In the genomic region with DNA sequence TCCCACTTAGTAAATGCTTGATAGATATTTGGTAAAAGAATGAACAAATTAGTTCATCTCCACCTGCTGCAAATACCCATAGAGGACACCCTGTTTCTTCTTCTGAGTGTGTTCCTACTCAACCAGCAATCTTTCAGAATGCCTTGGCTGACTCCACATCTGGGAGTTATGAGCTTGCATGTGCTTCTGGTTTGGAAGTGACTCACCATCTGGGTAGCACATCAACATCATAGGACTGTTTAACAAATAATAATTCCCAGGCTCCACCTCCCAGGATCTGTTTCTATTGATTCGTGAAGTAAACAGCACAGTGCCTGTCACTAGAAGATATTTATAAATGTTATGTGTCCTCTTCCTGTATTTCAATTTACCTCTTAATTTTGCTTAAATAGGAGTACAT, we compare ENCODE assay signal across 28 cellular contexts.
DNase-seq lines count a peak whose midpoint lies in the region; TF ChIP-seq lines count a peak whose summit lies in the region.
"Had no signal": no experiment of that assay in that cellular context is flagged by ENCODE, and none has a peak within 500 bp of the region (broad histone marks: within the 10 kb centered on the region; RNA-seq: fewer than 3 reads in every experiment).

No MANE protein-coding gene starts in this region.

- no peaks in the 10 kb centered on the region for H3K27me3 ChIP-seq in brain microvascular endothelial cell (replicated peaks)
- no peaks in the 10 kb centered on the region for H3K27me3 ChIP-seq in fibroblast of lung (ENCODE audit: control insufficient read depth, insufficient read depth, low read length)
- H3K27me3 ChIP-seq: BLaER1, thyroid gland had no signal

- no peak overlapping the region for H3K4me2 ChIP-seq in fibroblast of lung (ENCODE audit: extremely low read depth, insufficient read depth, low read length)
- H3K4me2 ChIP-seq: BLaER1 had no signal

- no peaks in the 10 kb centered on the region for H4K20me1 ChIP-seq in fibroblast of lung (ENCODE audit: control insufficient read depth, extremely low read depth, insufficient read depth, low read length)
- H4K20me1 ChIP-seq: BLaER1 had no signal

- H3K36me3 ChIP-seq in brain microvascular endothelial cell (replicated peaks) (no peaks in the 10 kb centered on the region), fibroblast of lung (ENCODE audit: control insufficient read depth, insufficient read depth, low read length) (no peaks in the 10 kb centered on the region)
- H3K36me3 ChIP-seq: BLaER1, thyroid gland had no signal

- no peaks in the 10 kb centered on the region for H3K79me2 ChIP-seq in fibroblast of lung (ENCODE audit: control insufficient read depth, insufficient read depth, low read length)

- H3K27ac ChIP-seq in brain microvascular endothelial cell (no peak overlapping the region), fibroblast of lung (ENCODE audit: insufficient read depth, low read length) (no peak overlapping the region)
- H3K27ac ChIP-seq: BLaER1, thyroid gland had no signal

- no peak overlapping the region for H2AFZ ChIP-seq in fibroblast of lung (ENCODE audit: low read length)

- in situ Hi-C loops in brain microvascular endothelial cell (cut with HindIII; ENCODE audit: low pct_ligation_motif_present, low sequenced_read_pairs) = no loop called here

- DNase-seq in GM04504 (ENCODE audit: low read depth) (peak; percentile 41), brain microvascular endothelial cell (peak; percentile 17), fibroblast of lung (ENCODE audit: low read depth in 2 of 2) (peak; percentile 1 to 45), renal cortical epithelial cell (ENCODE audit: low read depth) (peak; percentile 14), GF-D8 (lab: John Stamatoyannopoulos, UW) (no peak), DMS53 treated with DMSO at 0.1 percent for 48 hours (lab: John Stamatoyannopoulos, UW; ENCODE audit: unreplicated experiment) (no peak), globus pallidus (ENCODE audit: low spot score) (no peak), anterior cingulate cortex (lab: John Stamatoyannopoulos, UW) (no peak)
- DNase-seq: activated CD4-positive, alpha-beta T cell treated with anti-CD3 and anti-CD28 coated beads for 1 hour; activated CD8-positive, alpha-beta T cell treated with anti-CD3 and anti-CD28 coated beads, Interleukin-2, amount 10 ng/mL, durations not matched to agents 7 days and 5 days; activated effector memory CD4-positive, alpha-beta T cell treated with Interleukin-2 at 50 U/mL for 16 hours; activated naive CD8-positive, alpha-beta T cell treated with anti-CD3 and anti-CD28 coated beads for 36 hours; cerebellar nuclear complex; DMS53; effector CD4-positive, alpha-beta T cell; H7; KBM-7; kidney; MM.1S; NCI-H1417; NCI-H2029 treated with DMSO at 0.1 percent for 48 hours; NCI-H345; NCI-H748 treated with DMSO at 0.1 percent for 48 hours; RPMI8226; small intestine; T-helper 17 cell; thyroid gland had no signal

- no peak overlapping the region for H3K9ac ChIP-seq in fibroblast of lung (ENCODE audit: insufficient read depth, low read length)
- H3K9ac ChIP-seq: BLaER1 had no signal

- no peaks in the 10 kb centered on the region for H3K9me3 ChIP-seq in fibroblast of lung (ENCODE audit: control insufficient read depth, insufficient read depth, low read depth, low read length)
- H3K9me3 ChIP-seq: BLaER1, thyroid gland had no signal

- H3K4me1 ChIP-seq in fibroblast of lung (ENCODE audit: control insufficient read depth, extremely low read depth, insufficient read depth, low read length) = no peaks in the 10 kb centered on the region
- H3K4me1 ChIP-seq: BLaER1, thyroid gland had no signal

- H3K4me3 ChIP-seq in brain microvascular endothelial cell (ENCODE audit: low read depth, low read length) = no peak overlapping the region
- no peak overlapping the region for H3K4me3 ChIP-seq in fibroblast of lung (replicated peaks in 1 of 4; ENCODE audit: control extremely low read depth in 1 of 4, insufficient read depth in 1 of 4, low read depth in 3 of 4, low read length in 4 of 4)
- H3K4me3 ChIP-seq: BLaER1, thyroid gland had no signal

- TF ChIP-seq CTCF in brain microvascular endothelial cell (IDR thresholded peaks at IDR 0.05; ENCODE audit: low read depth, low read length, missing control alignments) (no peak), fibroblast of lung (conservative IDR thresholded peaks at IDR 0.05 in 1 of 2, IDR thresholded peaks at IDR 0.05 in 1 of 2; ENCODE audit: low read depth in 1 of 2, low read length in 2 of 2) (no peak)

Comparison
In these comparisons a context has a peak if more than half of its experiments do, and no peak if none do; other contexts are left out.
1. DNase-seq: peak in GM04504 (single experiment), brain microvascular endothelial cell (single experiment), fibroblast of lung (2 of 2) and renal cortical epithelial cell (single experiment); none in GF-D8 (single experiment), DMS53 treated with DMSO at 0.1 percent for 48 hours (single experiment), globus pallidus (single experiment) and anterior cingulate cortex (0 of 58).